In genomic region chr15:63890617-63891016, GRCh38 we compare ENCODE assay signal across 13 cellular contexts. TPM values are rescaled to one million over a fixed set of nuclear protein-coding genes. Genes with fewer than 3 reads are reported as not detected.
A peak's percentile ranks its signal among the peaks of the same experiment; 100 is the strongest.
DNase-seq lines count a peak whose midpoint lies in the region; ATAC-seq and TF ChIP-seq lines count a peak whose summit lies in the region.
"Had no signal": no experiment of that assay in that cellular context is flagged by ENCODE, and none has a peak within 500 bp of the region (broad histone marks: within the 10 kb centered on the region; RNA-seq: fewer than 3 reads in every experiment).

No MANE protein-coding gene starts in this region.

- H3K4me3 ChIP-seq in SU-DHL-6 (ENCODE audit: insufficient read depth, low read length, poor library complexity, severe bottlenecking) (no peak overlapping the region), tibial artery (no peak overlapping the region)
- H3K4me3 ChIP-seq: BLaER1 treated with 17β-estradiol and CSF1 and Interleukin-3, amounts not matched to agents 10 nM and 100 nM; HAP-1 had no signal

- H3F3A ChIP-seq in SU-DHL-6 (ENCODE audit: insufficient read depth), result no peaks in the 10 kb centered on the region

- H3K4me1 Mint-ChIP-seq in effector memory CD8-positive, alpha-beta T cell (ENCODE audit: low read depth in 2 of 2), result peaks cover 39 to 41% of the 10 kb centered on the region in 2 donors

- H3K4me1 ChIP-seq in tibial artery, result no peaks in the 10 kb centered on the region
- H3K4me1 ChIP-seq: HAP-1 had no signal

- H3K27me3 Mint-ChIP-seq in effector memory CD8-positive, alpha-beta T cell, result no peaks in the 10 kb centered on the region

- TF ChIP-seq CTCF in SU-DHL-6 (IDR thresholded peaks at IDR 0.05; ENCODE audit: insufficient read depth, low read length, poor library complexity, severe bottlenecking) (no peak), tibial artery (IDR thresholded peaks at IDR 0.05) (no peak)

- H3K27ac ChIP-seq in SU-DHL-6 (ENCODE audit: low read depth, low read length), result no peak overlapping the region
- no peak overlapping the region for H3K27ac ChIP-seq in tibial artery
- H3K27ac ChIP-seq: 22Rv1 had no signal

- H3K4me3 Mint-ChIP-seq in effector memory CD8-positive, alpha-beta T cell, result peak overlapping the region in 1 of 2 donors; percentile 59
- H3K4me3 Mint-ChIP-seq: HFFc6 had no signal

- ATAC-seq in effector memory CD8-positive, alpha-beta T cell (replicated peaks), result no peak
- no peak for ATAC-seq in GM19351 (IDR thresholded peaks at IDR 0.05; ENCODE audit: unreplicated experiment)

- peak overlapping the region; percentile 60 for H2AFZ ChIP-seq in SU-DHL-6 (ENCODE audit: low read depth, low read length, severe bottlenecking)

- peak overlapping the region; percentile 92 to 94 for H3K27ac Mint-ChIP-seq in effector memory CD8-positive, alpha-beta T cell
- H3K27ac Mint-ChIP-seq: HFFc6 had no signal

- H3K36me3 Mint-ChIP-seq in effector memory CD8-positive, alpha-beta T cell (ENCODE audit: insufficient read depth), result no peaks in the 10 kb centered on the region

- no peaks in the 10 kb centered on the region for H4K20me1 ChIP-seq in SU-DHL-6 (ENCODE audit: low read depth, low read length)

- no peaks in the 10 kb centered on the region for H3K27me3 ChIP-seq in SU-DHL-6 (ENCODE audit: low read length)
- H3K27me3 ChIP-seq in tibial artery, result no peaks in the 10 kb centered on the region
- H3K27me3 ChIP-seq: BLaER1 treated with 17β-estradiol and CSF1 and Interleukin-3, amounts not matched to agents 10 nM and 100 nM had no signal

- H3K9me3 ChIP-seq in SU-DHL-6 (ENCODE audit: insufficient read depth, low read length), result no peaks in the 10 kb centered on the region
- no peaks in the 10 kb centered on the region for H3K9me3 ChIP-seq in tibial artery
- H3K9me3 ChIP-seq: HAP-1 had no signal

- H3K9me3 Mint-ChIP-seq in effector memory CD8-positive, alpha-beta T cell, result no peaks in the 10 kb centered on the region
- H3K9me3 Mint-ChIP-seq: HFFc6 had no signal

- no peak overlapping the region for H3K9ac ChIP-seq in SU-DHL-6 (ENCODE audit: low read length)
- H3K9ac ChIP-seq: BLaER1 treated with 17β-estradiol and CSF1 and Interleukin-3, amounts not matched to agents 10 nM and 100 nM had no signal

- intact Hi-C loops in posterior vena cava (cut with DNase I), result no loop called here
- intact Hi-C loops in tibial artery (cut with DNase I; ENCODE audit: low total_unique reads), result no loop called here

- H3K79me2 ChIP-seq in SU-DHL-6 (ENCODE audit: insufficient read depth, low read length), result no peaks in the 10 kb centered on the region

- H3K4me2 ChIP-seq in SU-DHL-6 (ENCODE audit: low read depth, low read length, poor library complexity, severe bottlenecking), result no peak overlapping the region

- no peaks in the 10 kb centered on the region for H3K9me2 ChIP-seq in SU-DHL-6 (replicated peaks; ENCODE audit: insufficient read depth, low read length)

- H3K36me3 ChIP-seq in SU-DHL-6 (ENCODE audit: low read length) (no peaks in the 10 kb centered on the region), tibial artery (no peaks in the 10 kb centered on the region)
- H3K36me3 ChIP-seq: BLaER1 treated with 17β-estradiol and CSF1 and Interleukin-3, amounts not matched to agents 10 nM and 100 nM; HAP-1 had no signal

- DNase-seq in activated effector memory CD4-positive, alpha-beta T cell treated with anti-CD3 and anti-CD28 coated beads, Interleukin-2, amount 50 U/mL, for 16 hours, result peak; percentile 33
- DNase-seq in activated effector memory CD4-positive, alpha-beta T cell treated with Interleukin-2 at 50 U/mL for 16 hours, result no peak
- DNase-seq in effector memory CD8-positive, alpha-beta T cell, result no peak
- DNase-seq in posterior vena cava (ENCODE audit: low spot score) (peak; percentile 58), NCI-H1694 (lab: John Stamatoyannopoulos, UW) (no peak), tibial artery (no peak)
- DNase-seq: DMS 273 treated with DMSO at 0.1 percent for 48 hours had no signal

RNA-seq across cellular contexts. Expression of gene HERC1, which starts 56.9 kb away (rescaled TPM):
- total RNA-seq in posterior vena cava, result 10 to 100 TPM; 81.3 to 82.3 TPM

Comparison
In these comparisons a context has a peak if more than half of its experiments do, and no peak if none do; other contexts are left out.
1. DNase-seq: peak in activated effector memory CD4-positive, alpha-beta T cell treated with anti-CD3 and anti-CD28 coated beads, Interleukin-2, amount 50 U/mL, for 16 hours (single experiment) and posterior vena cava (single experiment); none in activated effector memory CD4-positive, alpha-beta T cell treated with Interleukin-2 at 50 U/mL for 16 hours (single experiment), effector memory CD8-positive, alpha-beta T cell (0 of 3), NCI-H1694 (single experiment) and tibial artery (0 of 2).